25 cellular contexts compared by ENCODE assay signal in genomic region chr16:20401475-20402016, GRCh38. TPM values are rescaled to one million over a fixed set of nuclear protein-coding genes. Genes with fewer than 3 reads are reported as not detected.
"Had no signal": no experiment of that assay in that cellular context is flagged by ENCODE, and none has a peak within 500 bp of the region (broad histone marks: within the 10 kb centered on the region; RNA-seq: fewer than 3 reads in every experiment).

No MANE protein-coding gene starts in this region.

- ATAC-seq: esophagus mucosa; gastroesophageal sphincter; heart left ventricle; left colon; lower lobe of right lung; natural killer cell; stimulated activated naive CD8-positive, alpha-beta T cell treated with anti-CD3 and anti-CD28 coated beads, Interleukin-15, amount 100 ng/mL, for 72 hours had no signal

- H3K4me3 ChIP-seq: adrenal gland, gastroesophageal sphincter, heart left ventricle, lower lobe of right lung, prostate gland, right atrium auricular region had no signal

- H3K27ac ChIP-seq: adrenal gland, gastroesophageal sphincter, heart left ventricle, lower lobe of right lung, prostate gland, right atrium auricular region, WERI-Rb-1 had no signal

- H3K4me1 ChIP-seq: adrenal gland, gastroesophageal sphincter, heart left ventricle, lower lobe of right lung, prostate gland, right atrium auricular region had no signal

- H3K9me3 ChIP-seq: adrenal gland, gastroesophageal sphincter, heart left ventricle, lower lobe of right lung, prostate gland, right atrium auricular region had no signal

- H3K27me3 Mint-ChIP-seq: activated naive CD4-positive, alpha-beta T cell treated with anti-CD3 and anti-CD28 coated beads, Interleukin-2, amount 50 U/mL, for 24 hours; stimulated activated naive CD8-positive, alpha-beta T cell treated with anti-CD3 and anti-CD28 coated beads, Interleukin-15, amount 100 ng/mL, for 72 hours had no signal

- H3K4me1 Mint-ChIP-seq: activated naive CD4-positive, alpha-beta T cell treated with anti-CD3 and anti-CD28 coated beads, Interleukin-2, amount 50 U/mL, for 24 hours; natural killer cell; stimulated activated naive CD8-positive, alpha-beta T cell treated with anti-CD3 and anti-CD28 coated beads, Interleukin-15, amount 100 ng/mL, for 72 hours had no signal

- H3K9me3 Mint-ChIP-seq: activated naive CD4-positive, alpha-beta T cell treated with anti-CD3 and anti-CD28 coated beads, Interleukin-2, amount 50 U/mL, for 24 hours; natural killer cell; stimulated activated naive CD8-positive, alpha-beta T cell treated with anti-CD3 and anti-CD28 coated beads, Interleukin-15, amount 100 ng/mL, for 72 hours had no signal

- H3K36me3 ChIP-seq: adrenal gland, gastroesophageal sphincter, heart left ventricle, lower lobe of right lung, prostate gland, right atrium auricular region, WERI-Rb-1 had no signal

- FAIRE-seq: astrocyte, bronchial epithelial cell had no signal

- H3K27ac Mint-ChIP-seq: activated naive CD4-positive, alpha-beta T cell treated with anti-CD3 and anti-CD28 coated beads, Interleukin-2, amount 50 U/mL, for 24 hours; natural killer cell; stimulated activated naive CD8-positive, alpha-beta T cell treated with anti-CD3 and anti-CD28 coated beads, Interleukin-15, amount 100 ng/mL, for 72 hours had no signal

- H3K4me3 Mint-ChIP-seq: activated naive CD4-positive, alpha-beta T cell treated with anti-CD3 and anti-CD28 coated beads, Interleukin-2, amount 50 U/mL, for 24 hours; natural killer cell; stimulated activated naive CD8-positive, alpha-beta T cell treated with anti-CD3 and anti-CD28 coated beads, Interleukin-15, amount 100 ng/mL, for 72 hours had no signal

- DNase-seq: activated CD4-positive, alpha-beta T cell treated with anti-CD3 and anti-CD28 coated beads, Interleukin-2, amount 50 U/mL, for 48 hours; activated gamma-delta T cell; adrenal gland; cerebellar nuclear complex; cortex of kidney; effector CD4-positive, alpha-beta T cell; heart left ventricle; left colon; lower lobe of right lung; natural killer cell; nucleus accumbens; stimulated activated CD4-positive, alpha-beta T cell treated with anti-CD3 and anti-CD28 coated beads, Interleukin-2, amount 100 ng/mL, for 24 hours; stimulated activated naive CD8-positive, alpha-beta T cell treated with anti-CD3 and anti-CD28 coated beads, Interleukin-15, amount 100 ng/mL, for 72 hours; T-helper 2 cell; trophoblast cell; WERI-Rb-1 had no signal

- H3K36me3 Mint-ChIP-seq: activated naive CD4-positive, alpha-beta T cell treated with anti-CD3 and anti-CD28 coated beads, Interleukin-2, amount 50 U/mL, for 24 hours; natural killer cell had no signal

- H3K27me3 ChIP-seq: adrenal gland, gastroesophageal sphincter, heart left ventricle, right atrium auricular region had no signal

RNA-seq across cellular contexts. Expression of gene PDILT, which starts 3.0 kb away (rescaled TPM):
- total RNA-seq: adrenal gland, astrocyte, bronchial epithelial cell, esophagus mucosa, gastroesophageal sphincter, heart left ventricle, left colon, lower lobe of right lung, natural killer cell, right atrium auricular region, skeletal muscle tissue, temporal lobe had no signal
- polyA plus RNA-seq: adrenal gland, heart left ventricle had no signal

RNA-seq across cellular contexts. Expression of gene ACSM5, which starts 7.8 kb away (rescaled TPM):
- total RNA-seq: astrocyte, bronchial epithelial cell, natural killer cell had no signal

RNA-seq across cellular contexts. Expression of gene UMOD, which starts 49.0 kb away (rescaled TPM):
- total RNA-seq: adrenal gland, astrocyte, bronchial epithelial cell, esophagus mucosa, gastroesophageal sphincter, heart left ventricle, left colon, lower lobe of right lung, natural killer cell, right atrium auricular region, skeletal muscle tissue, temporal lobe had no signal
- polyA plus RNA-seq: adrenal gland, heart left ventricle had no signal

RNA-seq across cellular contexts. Expression of gene ACSM2A, which starts 49.8 kb away (rescaled TPM):
- total RNA-seq: bronchial epithelial cell, esophagus mucosa, heart left ventricle, left colon, lower lobe of right lung, natural killer cell, right atrium auricular region, skeletal muscle tissue, temporal lobe had no signal
- polyA plus RNA-seq: heart left ventricle had no signal
